Comparison of ENCODE assay signal across 1 cellular context in the genomic region with DNA sequence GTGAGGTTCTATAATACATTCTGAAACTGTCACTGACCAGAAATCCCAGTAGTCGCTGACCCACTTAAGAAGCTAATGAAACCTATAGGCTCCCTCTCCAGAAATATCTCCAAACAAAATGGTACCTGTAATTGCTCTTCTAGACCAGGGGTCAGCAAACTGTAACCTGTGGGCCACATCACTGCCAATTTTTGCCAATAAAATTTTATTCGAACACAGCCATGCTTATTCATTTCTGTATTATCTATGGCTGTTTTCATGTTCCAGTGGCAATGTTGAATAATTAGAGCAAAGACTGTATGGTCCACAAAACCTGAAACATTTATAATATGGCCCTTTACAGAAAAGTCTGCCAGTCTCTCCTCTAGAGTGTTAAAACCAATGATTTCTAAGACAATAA.
TF ChIP-seq lines count a peak whose summit lies in the region.

No MANE protein-coding gene starts in this region.

TF ChIP-seq in GM12878, 131 proteins besides CTCF, POLR2A, EP300 and RAD21 (continued from another document):
- TF ChIP-seq, protein P1, sequence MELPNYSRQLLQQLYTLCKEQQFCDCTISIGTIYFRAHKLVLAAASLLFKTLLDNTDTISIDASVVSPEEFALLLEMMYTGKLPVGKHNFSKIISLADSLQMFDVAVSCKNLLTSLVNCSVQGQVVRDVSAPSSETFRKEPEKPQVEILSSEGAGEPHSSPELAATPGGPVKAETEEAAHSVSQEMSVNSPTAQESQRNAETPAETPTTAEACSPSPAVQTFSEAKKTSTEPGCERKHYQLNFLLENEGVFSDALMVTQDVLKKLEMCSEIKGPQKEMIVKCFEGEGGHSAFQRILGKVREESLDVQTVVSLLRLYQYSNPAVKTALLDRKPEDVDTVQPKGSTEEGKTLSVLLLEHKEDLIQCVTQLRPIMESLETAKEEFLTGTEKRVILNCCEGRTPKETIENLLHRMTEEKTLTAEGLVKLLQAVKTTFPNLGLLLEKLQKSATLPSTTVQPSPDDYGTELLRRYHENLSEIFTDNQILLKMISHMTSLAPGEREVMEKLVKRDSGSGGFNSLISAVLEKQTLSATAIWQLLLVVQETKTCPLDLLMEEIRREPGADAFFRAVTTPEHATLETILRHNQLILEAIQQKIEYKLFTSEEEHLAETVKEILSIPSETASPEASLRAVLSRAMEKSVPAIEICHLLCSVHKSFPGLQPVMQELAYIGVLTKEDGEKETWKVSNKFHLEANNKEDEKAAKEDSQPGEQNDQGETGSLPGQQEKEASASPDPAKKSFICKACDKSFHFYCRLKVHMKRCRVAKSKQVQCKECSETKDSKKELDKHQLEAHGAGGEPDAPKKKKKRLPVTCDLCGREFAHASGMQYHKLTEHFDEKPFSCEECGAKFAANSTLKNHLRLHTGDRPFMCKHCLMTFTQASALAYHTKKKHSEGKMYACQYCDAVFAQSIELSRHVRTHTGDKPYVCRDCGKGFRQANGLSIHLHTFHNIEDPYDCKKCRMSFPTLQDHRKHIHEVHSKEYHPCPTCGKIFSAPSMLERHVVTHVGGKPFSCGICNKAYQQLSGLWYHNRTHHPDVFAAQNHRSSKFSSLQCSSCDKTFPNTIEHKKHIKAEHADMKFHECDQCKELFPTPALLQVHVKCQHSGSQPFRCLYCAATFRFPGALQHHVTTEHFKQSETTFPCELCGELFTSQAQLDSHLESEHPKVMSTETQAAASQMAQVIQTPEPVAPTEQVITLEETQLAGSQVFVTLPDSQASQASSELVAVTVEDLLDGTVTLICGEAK (IDR thresholded peaks at IDR 0.05; ENCODE audit: borderline replicate concordance) = peak; percentile 58
